Comparison of ENCODE assay signal across 9 cellular contexts in the genomic region with DNA sequence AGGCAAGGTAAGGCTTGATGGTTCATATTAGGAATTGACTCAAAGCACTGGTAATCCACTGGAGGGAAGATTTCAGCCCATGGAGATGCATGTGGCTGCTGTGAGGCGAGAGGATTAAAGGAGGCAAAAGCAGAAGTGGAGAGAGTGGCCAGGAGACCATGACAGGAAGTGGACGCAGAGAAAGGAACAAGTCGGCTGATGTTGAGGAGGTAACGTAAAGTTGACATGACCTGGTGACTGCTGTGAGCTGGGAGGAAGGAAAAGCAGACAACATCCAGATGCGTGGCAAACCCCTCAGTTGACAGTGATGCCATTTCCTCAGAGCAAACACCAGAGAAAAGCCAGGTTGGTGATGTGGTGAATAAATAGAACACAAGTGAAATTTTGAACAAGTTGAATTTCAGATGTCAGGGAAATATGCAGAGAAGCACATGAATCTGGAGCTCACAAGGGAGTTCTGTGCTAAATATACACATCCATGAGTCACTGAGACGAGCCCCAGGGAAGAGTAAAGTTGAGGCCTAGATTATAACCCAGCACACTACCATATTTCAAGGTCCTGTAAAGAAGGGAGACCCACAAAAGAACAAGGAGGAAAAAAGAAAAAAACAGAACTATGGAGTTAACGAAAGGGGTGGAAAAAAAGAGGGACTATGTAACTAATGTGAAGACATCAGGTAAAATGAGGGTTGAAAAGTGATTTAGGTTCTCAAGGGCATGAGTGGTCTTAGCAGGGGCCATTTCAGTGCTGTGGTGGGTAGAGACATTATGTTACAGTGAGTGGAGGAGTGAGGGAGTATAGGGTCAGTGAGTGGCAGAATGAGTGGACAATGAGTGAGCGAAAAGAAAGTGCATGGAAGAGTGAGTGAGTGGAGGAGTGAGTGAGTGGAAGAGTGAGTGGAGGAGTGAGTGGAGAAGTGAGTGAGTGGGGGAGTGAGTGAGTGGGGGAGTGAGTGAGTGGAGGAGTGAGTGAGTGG.
DNase-seq lines count a peak whose midpoint lies in the region; ATAC-seq and TF ChIP-seq lines count a peak whose summit lies in the region.
"Had no signal": no experiment of that assay in that cellular context is flagged by ENCODE, and none has a peak within 500 bp of the region (broad histone marks: within the 10 kb centered on the region; RNA-seq: fewer than 3 reads in every experiment).

No MANE protein-coding gene starts in this region.

- H3K36me3 ChIP-seq in trophoblast cell (ENCODE audit: control insufficient read depth in 1 of 2, insufficient read depth in 2 of 2, low read length in 2 of 2), result no peaks in the 10 kb centered on the region
- H3K36me3 ChIP-seq in brain microvascular endothelial cell (replicated peaks), result no peaks in the 10 kb centered on the region

- H3K27ac ChIP-seq in trophoblast cell (ENCODE audit: low read depth, low read length) (no peak overlapping the region), brain microvascular endothelial cell (no peak overlapping the region)

- H3K9ac ChIP-seq in trophoblast cell (ENCODE audit: low read length), result no peak overlapping the region

- WGBS in trophoblast cell (ENCODE audit: extremely low coverage, insufficient coverage, insufficient read length), result 100% methylated on average over 1 of the region's 8 CpGs

- H3K27ac Mint-ChIP-seq in activated T-helper 2 cell treated with anti-CD3 and anti-CD28 coated beads, Interferon-gamma antibody, Interleukin-2, Interleukin-4, amounts not matched to agents 10 μg/mL and 5 μg/mL and 100 μg/mL, durations not matched to agents 14 hours and 24 hours and 36 hours, result no peak overlapping the region
- H3K27ac Mint-ChIP-seq: activated naive CD8-positive, alpha-beta T cell had no signal

- no peaks in the 10 kb centered on the region for H3K9me3 Mint-ChIP-seq in activated T-helper 2 cell treated with anti-CD3 and anti-CD28 coated beads, Interferon-gamma antibody, Interleukin-2, Interleukin-4, amounts not matched to agents 10 μg/mL and 5 μg/mL and 100 μg/mL, durations not matched to agents 14 hours and 24 hours and 36 hours

- no peaks in the 10 kb centered on the region for H3K27me3 Mint-ChIP-seq in activated T-helper 2 cell treated with anti-CD3 and anti-CD28 coated beads, Interferon-gamma antibody, Interleukin-2, Interleukin-4, amounts not matched to agents 10 μg/mL and 5 μg/mL and 100 μg/mL, durations not matched to agents 14 hours and 24 hours and 36 hours (ENCODE audit: low read depth)
- H3K27me3 Mint-ChIP-seq: activated naive CD8-positive, alpha-beta T cell had no signal

- peak; percentile 43 for ATAC-seq in GM19023 (IDR thresholded peaks at IDR 0.05; ENCODE audit: unreplicated experiment)
- ATAC-seq in HG02943 (IDR thresholded peaks at IDR 0.05; ENCODE audit: low read depth, unreplicated experiment), result peak; percentile 49

- no peak overlapping the region for H3K4me3 ChIP-seq in trophoblast cell (ENCODE audit: low read depth, low read length)
- H3K4me3 ChIP-seq in brain microvascular endothelial cell (ENCODE audit: low read depth, low read length), result no peak overlapping the region

- no peak overlapping the region for H2BK120ac ChIP-seq in trophoblast cell (ENCODE audit: insufficient read depth, low read length, poor library complexity)

- peaks cover 23% of the 10 kb centered on the region for H3K4me1 Mint-ChIP-seq in activated T-helper 2 cell treated with anti-CD3 and anti-CD28 coated beads, Interferon-gamma antibody, Interleukin-2, Interleukin-4, amounts not matched to agents 10 μg/mL and 5 μg/mL and 100 μg/mL, durations not matched to agents 14 hours and 24 hours and 36 hours (ENCODE audit: low read depth)

- H3K4me1 ChIP-seq in trophoblast cell (ENCODE audit: control insufficient read depth in 1 of 2, insufficient read depth in 2 of 2, low read length in 2 of 2), result no peaks in the 10 kb centered on the region

- in situ Hi-C loops in brain microvascular endothelial cell (cut with HindIII; ENCODE audit: low pct_ligation_motif_present, low sequenced_read_pairs), result no loop called here

- H3K79me2 ChIP-seq in trophoblast cell (ENCODE audit: control insufficient read depth, insufficient read depth, low read length, poor library complexity), result no peaks in the 10 kb centered on the region

- no peak overlapping the region for H3K14ac ChIP-seq in trophoblast cell (ENCODE audit: low read length)

- H2BK12ac ChIP-seq in trophoblast cell (ENCODE audit: low read length), result no peak overlapping the region

- DNase-seq in SKM-1 (lab: John Stamatoyannopoulos, UW; ENCODE audit: unreplicated experiment) (peak; percentile 44), trophoblast cell (no peak), brain microvascular endothelial cell (no peak), H4 (ENCODE audit: low spot score) (no peak), NCI-H128 (lab: John Stamatoyannopoulos, UW; ENCODE audit: unreplicated experiment) (no peak)
- no peak for DNase-seq in activated T-helper 2 cell treated with anti-CD3 and anti-CD28 coated beads, Interferon-gamma antibody, Interleukin-2, Interleukin-4, amounts not matched to agents 10 μg/mL and 5 μg/mL and 100 μg/mL, durations not matched to agents 14 hours and 24 hours and 36 hours (ENCODE audit: low spot score)

- no peak overlapping the region for H3K4me2 ChIP-seq in trophoblast cell (ENCODE audit: low read length)

- no peak overlapping the region for H4K91ac ChIP-seq in trophoblast cell (ENCODE audit: low read depth, low read length)

- H3K4me3 Mint-ChIP-seq in activated T-helper 2 cell treated with anti-CD3 and anti-CD28 coated beads, Interferon-gamma antibody, Interleukin-2, Interleukin-4, amounts not matched to agents 10 μg/mL and 5 μg/mL and 100 μg/mL, durations not matched to agents 14 hours and 24 hours and 36 hours (ENCODE audit: low read depth), result no peak overlapping the region
- H3K4me3 Mint-ChIP-seq: activated naive CD8-positive, alpha-beta T cell had no signal

- intact Hi-C loops in activated T-helper 2 cell treated with anti-CD3 and anti-CD28 coated beads, Interferon-gamma antibody, Interleukin-2, Interleukin-4, amounts not matched to agents 10 μg/mL and 5 μg/mL and 100 μg/mL, durations not matched to agents 14 hours and 24 hours and 36 hours (cut with micrococcal nuclease), result no loop called here

- H3K79me1 ChIP-seq in trophoblast cell (ENCODE audit: low read length), result no peaks in the 10 kb centered on the region

- H4K12ac ChIP-seq in trophoblast cell (ENCODE audit: low read depth, low read length), result no peak overlapping the region

- H4K8ac ChIP-seq in trophoblast cell (ENCODE audit: low read depth, low read length), result no peak overlapping the region

- no peak overlapping the region for H3K18ac ChIP-seq in trophoblast cell (ENCODE audit: low read length)

- peaks cover 5% of the 10 kb centered on the region for H3K9me3 ChIP-seq in trophoblast cell (ENCODE audit: insufficient read depth, low read depth, low read length)

- H3K27me3 ChIP-seq in trophoblast cell (ENCODE audit: insufficient read depth, low read length) (no peaks in the 10 kb centered on the region), brain microvascular endothelial cell (replicated peaks) (no peaks in the 10 kb centered on the region)

- no peak overlapping the region for H3K4ac ChIP-seq in trophoblast cell (ENCODE audit: low read depth, low read length)

- H2AFZ ChIP-seq in trophoblast cell (ENCODE audit: insufficient read depth, low read length, poor library complexity), result no peak overlapping the region

- H3K23ac ChIP-seq in trophoblast cell (ENCODE audit: low read length), result peak overlapping the region; percentile 90

- H2BK5ac ChIP-seq in trophoblast cell (ENCODE audit: low read depth, low read length, poor library complexity), result no peak overlapping the region

- no peak for TF ChIP-seq CTCF in brain microvascular endothelial cell (IDR thresholded peaks at IDR 0.05; ENCODE audit: low read depth, low read length, missing control alignments)

- no peaks in the 10 kb centered on the region for H3K36me3 Mint-ChIP-seq in activated T-helper 2 cell treated with anti-CD3 and anti-CD28 coated beads, Interferon-gamma antibody, Interleukin-2, Interleukin-4, amounts not matched to agents 10 μg/mL and 5 μg/mL and 100 μg/mL, durations not matched to agents 14 hours and 24 hours and 36 hours (ENCODE audit: low read depth)
- H3K36me3 Mint-ChIP-seq: activated naive CD8-positive, alpha-beta T cell had no signal

- H2AK5ac ChIP-seq in trophoblast cell (ENCODE audit: low read length), result no peak overlapping the region
